12 cellular contexts compared by ENCODE assay signal in the genomic region with DNA sequence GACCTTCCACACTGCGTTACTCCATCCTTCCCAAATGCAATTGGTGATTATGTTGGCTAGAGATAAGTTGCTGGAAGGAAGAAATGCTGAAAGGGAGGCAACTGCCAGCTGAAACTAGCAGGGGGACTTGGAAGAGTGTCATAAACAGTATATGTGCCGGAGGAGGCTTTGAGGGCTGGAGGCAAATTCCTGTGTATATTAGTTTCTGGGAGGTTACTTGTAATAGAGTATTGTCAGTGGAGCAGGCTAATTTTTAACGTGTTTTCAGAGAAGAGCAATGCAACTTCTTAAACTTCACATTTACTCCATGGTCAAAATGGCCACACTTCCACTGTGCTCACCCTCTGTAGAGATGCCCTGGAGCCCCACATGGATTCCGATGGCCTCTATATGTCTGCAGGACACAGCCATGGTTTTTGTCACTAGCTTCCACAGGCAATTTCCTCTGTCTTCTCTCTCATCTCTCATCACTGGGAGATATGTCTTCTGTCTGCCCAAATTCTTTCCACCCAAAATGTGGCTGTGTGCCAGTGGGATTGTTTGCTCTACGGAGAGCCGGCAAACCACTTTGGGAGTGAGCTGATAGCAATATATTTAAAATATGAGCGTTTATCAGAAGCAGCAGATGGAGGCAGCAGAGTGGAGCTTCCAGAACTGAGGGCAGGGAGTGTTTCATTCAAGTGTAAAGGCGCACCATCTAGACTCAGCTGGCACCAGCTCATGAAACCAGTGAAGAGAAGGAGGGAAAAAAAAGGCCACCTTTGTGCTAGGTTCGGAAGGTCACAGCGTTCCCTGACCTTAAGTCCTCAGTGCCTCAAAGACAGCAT. TPM values are rescaled to one million over a fixed set of nuclear protein-coding genes. Genes with fewer than 3 reads are reported as not detected.
DNase-seq lines count a peak whose midpoint lies in the region; ATAC-seq and TF ChIP-seq lines count a peak whose summit lies in the region.
"Had no signal": no experiment of that assay in that cellular context is flagged by ENCODE, and none has a peak within 500 bp of the region (broad histone marks: within the 10 kb centered on the region; RNA-seq: fewer than 3 reads in every experiment).

No MANE protein-coding gene starts in this region.

- H3K36me3 Mint-ChIP-seq in T-cell (no peaks in the 10 kb centered on the region), T-helper 17 cell (ENCODE audit: low read depth) (no peaks in the 10 kb centered on the region)

- CTCF ChIA-PET in T-cell (lab: Charles Lee): interaction anchor here in 1 of 2 donors (1.1 kb wide), 1 partner anchor 12 kb away, joined by 3 read pairs; no protein-coding TSS in a partner anchor

- H3K9me3 Mint-ChIP-seq in T-cell: no peaks in the 10 kb centered on the region
- H3K9me3 Mint-ChIP-seq: nephron progenitor cell had no signal

- no peaks in the 10 kb centered on the region for H3K9me3 ChIP-seq in neutrophil
- H3K9me3 ChIP-seq in T-helper 17 cell (ENCODE audit: control insufficient read depth, low read length, poor library complexity, severe bottlenecking): no peaks in the 10 kb centered on the region

- ATAC-seq in HG03520 (IDR thresholded peaks at IDR 0.05; ENCODE audit: unreplicated experiment) (no peak), T-cell (replicated peaks in 1 of 4) (no peak), GM21360 (IDR thresholded peaks at IDR 0.05; ENCODE audit: unreplicated experiment) (no peak), T-helper 17 cell (no peak)

- peaks cover 57% of the 10 kb centered on the region in 2 experiments for H3K4me1 ChIP-seq in neutrophil (ENCODE audit: control insufficient read depth in 1 of 2, insufficient read depth in 1 of 2, low read depth in 1 of 2, low read length in 1 of 2)

- H3K27me3 Mint-ChIP-seq in T-cell (no peaks in the 10 kb centered on the region), T-helper 17 cell (no peaks in the 10 kb centered on the region)

- TF ChIP-seq CTCF in neutrophil (IDR thresholded peaks at IDR 0.05): no peak

- no peak overlapping the region for H3K4me3 Mint-ChIP-seq in T-cell
- H3K4me3 Mint-ChIP-seq in T-helper 17 cell: no peak overlapping the region
- H3K4me3 Mint-ChIP-seq: nephron progenitor cell had no signal

- DNase-seq in DMS 273 (lab: John Stamatoyannopoulos, UW; ENCODE audit: unreplicated experiment) (peak; percentile 71), NCI-H226 (peak; percentile 61), fibroblast of gingiva (ENCODE audit: low read depth) (peak; percentile 16), T-cell (no peak), T-helper 17 cell (no peak)
- DNase-seq: activated CD4-positive, CD25-positive, alpha-beta regulatory T cell treated with anti-CD3 and anti-CD28 coated beads, Interleukin-2, amount 50 U/mL, for 72 hours; activated naive CD4-positive, alpha-beta T cell; nephron progenitor cell; stimulated activated CD4-positive, alpha-beta T cell treated with anti-CD3 and anti-CD28 coated beads, Interleukin-4, amount 100 ng/mL, for 1 hour had no signal

- POLR2A ChIA-PET in T-cell (lab: Charles Lee): no interaction called here

- no peaks in the 10 kb centered on the region for H3K27me3 ChIP-seq in neutrophil

- H3K4me1 Mint-ChIP-seq in T-cell (peaks cover 37 to 52% (median 51%) of the 10 kb centered on the region in 3 donors), T-helper 17 cell (peaks cover 27% of the 10 kb centered on the region)

- H3K36me3 ChIP-seq in neutrophil: no peaks in the 10 kb centered on the region

- H3K27ac ChIP-seq in neutrophil: peak overlapping the region; percentile 88

- no peak overlapping the region for H3K27ac Mint-ChIP-seq in T-cell
- H3K27ac Mint-ChIP-seq in T-helper 17 cell: no peak overlapping the region
- H3K27ac Mint-ChIP-seq: nephron progenitor cell had no signal

- H3K4me3 ChIP-seq in neutrophil (ENCODE audit: low read depth in 1 of 2, low read length in 1 of 2): no peak overlapping the region

RNA-seq across cellular contexts. Expression of a gene that starts 13.4 kb away (rescaled TPM):
- 100 to 1,000 TPM; 154 to 186 (median 161) TPM for total RNA-seq in T-cell
- 100 to 1,000 TPM; 150 to 170 TPM for total RNA-seq in T-helper 17 cell

Comparison
In these comparisons a context has a peak if more than half of its experiments do, and no peak if none do; other contexts are left out.
1. DNase-seq: peak in DMS 273 (single experiment), NCI-H226 (single experiment) and fibroblast of gingiva (single experiment); none in T-cell (0 of 34) and T-helper 17 cell (0 of 3).